In the genomic region with DNA sequence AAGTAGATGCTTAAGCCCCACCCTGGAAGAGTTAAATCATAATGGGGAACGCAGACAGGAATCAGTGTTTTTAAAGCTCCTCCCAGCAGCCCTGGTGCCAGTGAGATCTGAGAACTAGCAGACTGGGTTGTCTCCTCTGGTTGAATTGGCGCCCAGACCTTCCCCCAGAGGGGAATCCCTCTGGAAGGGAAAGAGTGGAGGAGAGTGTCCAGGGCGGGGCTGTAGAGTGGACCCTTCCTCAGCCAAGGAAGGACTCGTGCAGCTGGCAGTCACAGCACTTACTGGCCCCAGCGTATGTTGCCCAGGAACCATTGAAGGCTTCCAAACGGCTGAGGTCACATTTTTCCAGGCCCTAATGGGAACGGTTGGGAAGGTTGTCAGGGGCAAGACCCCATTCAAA, we compare ENCODE assay signal across 16 cellular contexts.
DNase-seq lines count a peak whose midpoint lies in the region; ATAC-seq and TF ChIP-seq lines count a peak whose summit lies in the region.
"Had no signal": no experiment of that assay in that cellular context is flagged by ENCODE, and none has a peak within 500 bp of the region (broad histone marks: within the 10 kb centered on the region; RNA-seq: fewer than 3 reads in every experiment).

No MANE protein-coding gene starts in this region.

- no peak for TF ChIP-seq EP300 in sigmoid colon (IDR thresholded peaks at IDR 0.05)

- H2AFZ ChIP-seq in GM23248: no peak overlapping the region

- no peaks in the 10 kb centered on the region for H3K79me2 ChIP-seq in GM23248 (ENCODE audit: insufficient read depth)

- intact Hi-C loops in lower lobe of right lung (cut with DNase I): no loop called here
- intact Hi-C loops in sigmoid colon (cut with DNase I): no loop called here

- H3K9me2 ChIP-seq in GM23248 (ENCODE audit: insufficient read depth): no peaks in the 10 kb centered on the region

- 0 out of 2 replicates have a peak, but pooled peaks cover 13% of the 10 kb centered on the region for H3F3A ChIP-seq in GM23248 (ENCODE audit: insufficient read depth)

- peak overlapping the region; percentile 18 for H3K4me2 ChIP-seq in GM23248 (ENCODE audit: unreplicated experiment)

- no peak overlapping the region for H3K4me3 ChIP-seq in GM23248
- no peak overlapping the region for H3K4me3 ChIP-seq in lower lobe of right lung
- no peak overlapping the region for H3K4me3 ChIP-seq in sigmoid colon
- H3K4me3 ChIP-seq: pancreas had no signal

- no peaks in the 10 kb centered on the region for H3K27me3 Mint-ChIP-seq in chondrocyte (ENCODE audit: low read depth)
- peaks cover 4% of the 10 kb centered on the region for H3K27me3 Mint-ChIP-seq in HFFc6 (ENCODE audit: insufficient read depth)

- ATAC-seq in lower lobe of right lung (peak; percentile 18 to 40), HG03045 (IDR thresholded peaks at IDR 0.05; ENCODE audit: unreplicated experiment) (no peak)

- peaks cover 10% of the 10 kb centered on the region for H3K4me1 ChIP-seq in GM23248 (ENCODE audit: insufficient read depth)
- H3K4me1 ChIP-seq in lower lobe of right lung: peaks cover 34% of the 10 kb centered on the region
- peaks cover 0 to 24% (median 13%) of the 10 kb centered on the region in 4 donors for H3K4me1 ChIP-seq in sigmoid colon
- H3K4me1 ChIP-seq: pancreas had no signal

- H3K27ac Mint-ChIP-seq in chondrocyte (ENCODE audit: unreplicated experiment) (peak overlapping the region; percentile 75), HFFc6 (no peak overlapping the region; the same call in 1 of the 2 replicates)

- H3K36me3 ChIP-seq in GM23248 (ENCODE audit: low read depth) (no peaks in the 10 kb centered on the region), lower lobe of right lung (no peaks in the 10 kb centered on the region), sigmoid colon (no peaks in the 10 kb centered on the region)
- H3K36me3 ChIP-seq: pancreas had no signal

- in situ Hi-C loops in GM23248 (cut with MboI): no loop called here

- H3K4me1 Mint-ChIP-seq in chondrocyte (ENCODE audit: low read depth) (peaks cover 61% of the 10 kb centered on the region), HFFc6 (ENCODE audit: low read depth) (peaks cover 39% of the 10 kb centered on the region)

- TF ChIP-seq CTCF in chondrocyte (IDR thresholded peaks at IDR 0.05) (no peak), lower lobe of right lung (IDR thresholded peaks at IDR 0.05) (no peak), sigmoid colon (IDR thresholded peaks at IDR 0.05) (no peak), HFFc6 (IDR thresholded peaks at IDR 0.05) (no peak)

- H3K27ac ChIP-seq in GM23248: no peak overlapping the region
- H3K27ac ChIP-seq in lower lobe of right lung: no peak overlapping the region
- peak overlapping the region in 3 of 4 donors; percentile 10 to 40 (median 15) for H3K27ac ChIP-seq in sigmoid colon
- H3K27ac ChIP-seq: pancreas had no signal

- H3K9me3 ChIP-seq in GM23248 (ENCODE audit: low read depth) (no peaks in the 10 kb centered on the region), lower lobe of right lung (no peaks in the 10 kb centered on the region), sigmoid colon (no peaks in the 10 kb centered on the region)
- H3K9me3 ChIP-seq: pancreas had no signal

- H3K36me3 Mint-ChIP-seq in chondrocyte (ENCODE audit: low read depth) (peaks cover 2% of the 10 kb centered on the region), HFFc6 (ENCODE audit: low read depth) (peaks cover 13% of the 10 kb centered on the region; the same call in 1 of the 2 replicates)

- H3K27me3 ChIP-seq in GM23248 (replicated peaks; ENCODE audit: insufficient read depth): no peaks in the 10 kb centered on the region
- H3K27me3 ChIP-seq in lower lobe of right lung (ENCODE audit: low read depth): no peaks in the 10 kb centered on the region
- H3K27me3 ChIP-seq in sigmoid colon: no peaks in the 10 kb centered on the region
- H3K27me3 ChIP-seq: pancreas had no signal

- TF ChIP-seq POLR2A in sigmoid colon (IDR thresholded peaks at IDR 0.05): no peak

- H3K9me3 Mint-ChIP-seq in chondrocyte (ENCODE audit: low read depth) (no peaks in the 10 kb centered on the region), HFFc6 (no peaks in the 10 kb centered on the region)

- DNase-seq in GM23248 (no peak), chondrocyte (ENCODE audit: low spot score) (peak; percentile 52), lower lobe of right lung (no peak), sigmoid colon (peak; percentile 77), AML-193 (lab: John Stamatoyannopoulos, UW) (no peak), HFFc6 (no peak)
- no peak for DNase-seq in central memory CD4-positive, alpha-beta T cell
- DNase-seq: activated CD4-positive, CD25-positive, alpha-beta regulatory T cell treated with anti-CD3 and anti-CD28 coated beads, Interleukin-2, amount 50 U/mL, for 72 hours; GDM1; mammary epithelial cell; NCI-H2081; NCI-H69; stimulated activated CD4-positive, alpha-beta T cell treated with anti-CD3 and anti-CD28 coated beads, Interleukin-15, amount 100 ng/mL, for 24 hours; T-helper 2 cell had no signal

- no peak overlapping the region for H3K9ac ChIP-seq in GM23248

- 46 to 54% methylated on average over 7 of the region's 7 CpGs for WGBS in GM23248 (ENCODE audit: low coverage in 1 of 2, low lambda C conversion rate in 2 of 2, missing lambda C conversion rate in 2 of 2), 2 experiments
- 66 to 78% methylated on average over 7 of the region's 7 CpGs for WGBS in sigmoid colon, 2 donors

- no peak overlapping the region for H3K4me3 Mint-ChIP-seq in chondrocyte (ENCODE audit: unreplicated experiment)
- no peak overlapping the region for H3K4me3 Mint-ChIP-seq in HFFc6

- no peaks in the 10 kb centered on the region for H4K20me1 ChIP-seq in GM23248 (ENCODE audit: insufficient read depth)

Comparison
In these comparisons a context has a peak if more than half of its experiments do, and no peak if none do; other contexts are left out.
1. DNase-seq: peak in chondrocyte (single experiment) and sigmoid colon (single experiment); none in GM23248 (single experiment), lower lobe of right lung (single experiment), AML-193 (0 of 2), HFFc6 (single experiment) and central memory CD4-positive, alpha-beta T cell (single experiment).
2. H3K27ac ChIP-seq: peak in sigmoid colon (3 of 4); none in GM23248 (single experiment) and lower lobe of right lung (single experiment).